ENCODE assay signal across 10 cellular contexts in the genomic region with DNA sequence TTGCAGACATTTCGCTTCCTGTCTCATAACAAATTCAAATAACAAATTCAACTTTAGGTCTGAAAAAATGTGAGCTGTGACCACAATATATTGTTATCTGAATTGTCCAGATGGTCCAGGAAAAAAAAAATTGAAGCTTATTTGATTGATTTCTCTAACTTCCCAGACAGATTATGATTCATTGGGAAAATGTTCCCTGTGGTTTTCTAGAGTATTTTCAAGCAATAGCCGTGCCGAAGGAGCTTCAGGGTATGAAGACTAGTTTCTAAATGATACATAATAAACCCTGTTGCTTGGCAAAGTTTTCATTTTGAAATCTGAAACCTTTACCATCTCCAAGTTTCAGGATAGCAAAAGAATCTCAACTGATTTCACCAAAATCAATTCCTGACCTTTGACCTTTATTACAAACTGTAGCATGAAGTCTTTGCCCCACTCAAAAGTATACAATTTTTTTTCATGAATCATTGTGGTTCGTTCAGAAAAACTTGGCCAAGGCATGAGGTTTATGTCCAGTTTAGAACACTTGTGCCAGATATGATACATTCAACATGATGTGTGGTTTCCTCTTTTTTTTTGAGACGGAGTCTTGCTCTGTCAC.
A peak's percentile ranks its signal among the peaks of the same experiment; 100 is the strongest.
DNase-seq lines count a peak whose midpoint lies in the region; ATAC-seq and TF ChIP-seq lines count a peak whose summit lies in the region.
"Had no signal": no experiment of that assay in that cellular context is flagged by ENCODE, and none has a peak within 500 bp of the region (broad histone marks: within the 10 kb centered on the region; RNA-seq: fewer than 3 reads in every experiment).

No MANE protein-coding gene starts in this region.

- H3K27me3 ChIP-seq in PC-9 (ENCODE audit: insufficient read depth, low read depth): no peaks in the 10 kb centered on the region
- H3K27me3 ChIP-seq in dorsolateral prefrontal cortex: peaks cover 0 to 3% (median 0%) of the 10 kb centered on the region in 45 donors

- DNase-seq in EH (ENCODE audit: low read depth): peak; percentile 96
- peak; percentile 44 to 96 for DNase-seq in PC-9
- peak; percentile 66 for DNase-seq in epithelial cell of prostate (ENCODE audit: low read depth, low spot score)
- peak; percentile 65 for DNase-seq in retinal pigment epithelial cell (ENCODE audit: low read depth)
- no peak for DNase-seq in activated CD4-positive, alpha-beta T cell treated with anti-CD3 and anti-CD28 coated beads for 4 hours
- no peak for DNase-seq in OCI-M2 (lab: John Stamatoyannopoulos, UW; ENCODE audit: unreplicated experiment)
- DNase-seq in dorsolateral prefrontal cortex: no peak
- DNase-seq: natural killer cell, NCI-H1092 treated with DMSO at 0.1 percent for 48 hours had no signal

- POLR2A ChIA-PET in PC-9 (lab: Charles Lee; ENCODE audit: unreplicated experiment): interaction anchor here (0.5 to 1.0 kb wide), 5 partner anchors 74 to 192 kb away, joined by 3 to 6 read pairs (median 4); no protein-coding TSS in a partner anchor

- H4K20me1 ChIP-seq in PC-9 (ENCODE audit: insufficient read depth): no peaks in the 10 kb centered on the region

- H3K9me3 ChIP-seq in PC-9 (ENCODE audit: insufficient read depth, low read depth): no peaks in the 10 kb centered on the region

- ATAC-seq in GM18502 (IDR thresholded peaks at IDR 0.05; ENCODE audit: poor library complexity, unreplicated experiment): no peak
- ATAC-seq: natural killer cell had no signal

- no peaks in the 10 kb centered on the region for H3K79me2 ChIP-seq in PC-9 (ENCODE audit: low read depth)

- H3K27ac ChIP-seq in PC-9: peak overlapping the region; percentile 91
- H3K27ac ChIP-seq in epithelial cell of prostate: peak overlapping the region; percentile 83
- H3K27ac ChIP-seq in dorsolateral prefrontal cortex: peak overlapping the region in 4 of 59 donors; percentile 26 to 50 (median 30)

- no peaks in the 10 kb centered on the region for H3K36me3 ChIP-seq in PC-9 (ENCODE audit: low read depth)

- H3K4me2 ChIP-seq in PC-9: peak overlapping the region; percentile 46

- peaks cover 51% of the 10 kb centered on the region for H3K4me1 ChIP-seq in PC-9 (replicated peaks; ENCODE audit: insufficient read depth)

- peaks cover 44% of the 10 kb centered on the region for H3F3A ChIP-seq in PC-9 (ENCODE audit: insufficient read depth, low read depth)

- TF ChIP-seq CTCF in PC-9 (conservative IDR thresholded peaks at IDR 0.05): no peak
- no peak for TF ChIP-seq CTCF in retinal pigment epithelial cell (conservative IDR thresholded peaks at IDR 0.05; ENCODE audit: low read depth, low read length)
- TF ChIP-seq CTCF in dorsolateral prefrontal cortex (IDR thresholded peaks at IDR 0.05 in 54 of 56, conservative IDR thresholded peaks at IDR 0.05 in 2 of 56; ENCODE audit: low read depth in 1 of 56, partially characterized antibody in 56 of 56): no peak

- BruUV-seq in PC-9 (replicated peaks; lab: Mats Ljungman, UMichigan): no TSS peak

- intact Hi-C loops in PC-9 (cut with micrococcal nuclease; ENCODE audit: unreplicated experiment) (loop anchor here (1.0 to 2.0 kb wide), 7 partner anchors 9 to 290 kb away; no protein-coding TSS in a partner anchor), dorsolateral prefrontal cortex (cut with DNase I) (no loop called here)

- CTCF ChIA-PET in PC-9 (lab: Charles Lee): interaction anchor here (0.7 to 1.3 kb wide), 2 partner anchors 92 to 632 kb away, joined by 3 to 5 read pairs; no protein-coding TSS in a partner anchor

- no peaks in the 10 kb centered on the region for H3K9me2 ChIP-seq in PC-9 (ENCODE audit: insufficient read depth)

- H2AFZ ChIP-seq in PC-9: no peak overlapping the region

- H3K4me3 ChIP-seq in PC-9: no peak overlapping the region
- H3K4me3 ChIP-seq in retinal pigment epithelial cell (ENCODE audit: low read length): no peak overlapping the region
- H3K4me3 ChIP-seq in dorsolateral prefrontal cortex: no peak overlapping the region

Comparison
In these comparisons a context has a peak if more than half of its experiments do, and no peak if none do; other contexts are left out.
1. DNase-seq: peak in EH (single experiment), PC-9 (2 of 2), epithelial cell of prostate (single experiment) and retinal pigment epithelial cell (single experiment); none in activated CD4-positive, alpha-beta T cell treated with anti-CD3 and anti-CD28 coated beads for 4 hours (0 of 2), OCI-M2 (single experiment) and dorsolateral prefrontal cortex (0 of 10).